23 cellular contexts compared by ENCODE assay signal in genomic region chr13:94311893-94312292, GRCh38.
DNase-seq lines count a peak whose midpoint lies in the region; ATAC-seq, FAIRE-seq and TF ChIP-seq lines count a peak whose summit lies in the region.
"Had no signal": no experiment of that assay in that cellular context is flagged by ENCODE, and none has a peak within 500 bp of the region (broad histone marks: within the 10 kb centered on the region; RNA-seq: fewer than 3 reads in every experiment).

No MANE protein-coding gene starts in this region.

- ATAC-seq in pancreas: no peak
- no peak for ATAC-seq in HG03095 (IDR thresholded peaks at IDR 0.05; ENCODE audit: unreplicated experiment)
- ATAC-seq: HCT116; natural killer cell; stimulated activated naive CD8-positive, alpha-beta T cell treated with anti-CD3 and anti-CD28 coated beads, Interleukin-15, amount 100 ng/mL, for 72 hours had no signal

- H3K27ac ChIP-seq in pancreas (no peak overlapping the region), caudate nucleus (ENCODE audit: low read depth, low read length) (no peak overlapping the region)
- H3K27ac ChIP-seq: 22Rv1, BLaER1, HL-60 had no signal

- no peak for TF ChIP-seq CTCF in pancreas (IDR thresholded peaks at IDR 0.05)

- H3K4me3 ChIP-seq in pancreas: no peak overlapping the region
- H3K4me3 ChIP-seq: BLaER1 had no signal

- no peaks in the 10 kb centered on the region for H3K36me3 ChIP-seq in pancreas
- H3K36me3 ChIP-seq: BLaER1 had no signal

- H3K27me3 ChIP-seq in pancreas: no peaks in the 10 kb centered on the region
- H3K27me3 ChIP-seq: BLaER1 had no signal

- H3K4me1 ChIP-seq in pancreas: no peaks in the 10 kb centered on the region
- H3K4me1 ChIP-seq: BLaER1 had no signal

- FAIRE-seq in pancreas (lab: Jason Lieb, UNC): peak; percentile 5

- intact Hi-C loops in pancreas (cut with DNase I): no loop called here

- 33 to 52% methylated on average over 2 of the region's 2 CpGs for whole genome bisulfite sequencing in pancreas, 2 donors

- DNase-seq in DMS 273 (lab: John Stamatoyannopoulos, UW; ENCODE audit: unreplicated experiment) (peak; percentile 25), DMS 273 treated with DMSO at 0.1 percent for 48 hours (lab: John Stamatoyannopoulos, UW) (no peak), NCI-H146 (lab: John Stamatoyannopoulos, UW) (peak; percentile 28), dermis blood vessel endothelial cell (peak; percentile 71), pancreas (no peak), caudate nucleus (lab: John Stamatoyannopoulos, UW) (no peak)
- DNase-seq in activated effector memory CD4-positive, alpha-beta T cell treated with anti-CD3 and anti-CD28 coated beads, Interleukin-2, amount 50 U/mL, for 16 hours: no peak
- DNase-seq: activated CD4-positive, alpha-beta T cell treated with anti-CD3 and anti-CD28 coated beads, Interleukin-2, amount 10 ng/mL, durations not matched to agents 24 days and 14 days; activated naive CD4-positive, alpha-beta T cell treated with anti-CD3 and anti-CD28 coated beads for 36 hours; aorta; endodermal cell; islet precursor cell; natural killer cell; NCI-H2081 treated with DMSO at 0.1 percent for 48 hours; NCI-H526 treated with DMSO at 0.1 percent for 48 hours; OCI-M1; stimulated activated naive CD8-positive, alpha-beta T cell treated with anti-CD3 and anti-CD28 coated beads, Interleukin-15, amount 100 ng/mL, for 72 hours; trophoblast cell had no signal

- H3K9me3 ChIP-seq in pancreas: no peaks in the 10 kb centered on the region
- H3K9me3 ChIP-seq: BLaER1 had no signal

Comparison
In these comparisons a context has a peak if more than half of its experiments do, and no peak if none do; other contexts are left out.
1. DNase-seq: peak in DMS 273 (single experiment), NCI-H146 (single experiment) and dermis blood vessel endothelial cell (single experiment); none in DMS 273 treated with DMSO at 0.1 percent for 48 hours (single experiment), pancreas (0 of 6), caudate nucleus (0 of 61) and activated effector memory CD4-positive, alpha-beta T cell treated with anti-CD3 and anti-CD28 coated beads, Interleukin-2, amount 50 U/mL, for 16 hours (single experiment).